Comparison of ENCODE assay signal across 22 cellular contexts in genomic region chr14:99196310-99196650, GRCh38.
DNase-seq lines count a peak whose midpoint lies in the region; ATAC-seq and TF ChIP-seq lines count a peak whose summit lies in the region.
"Had no signal": no experiment of that assay in that cellular context is flagged by ENCODE, and none has a peak within 500 bp of the region (broad histone marks: within the 10 kb centered on the region; RNA-seq: fewer than 3 reads in every experiment).

No MANE protein-coding gene starts in this region.

- no TSS peak for BruUV-seq in A673 (replicated peaks; lab: Mats Ljungman, UMichigan)

- TF ChIP-seq POLR2A in esophagus squamous epithelium (IDR thresholded peaks at IDR 0.05): no peak

- no peak for TF ChIP-seq CTCF in A673 (conservative IDR thresholded peaks at IDR 0.05; ENCODE audit: low read depth, low read length)
- TF ChIP-seq CTCF in esophagus squamous epithelium (IDR thresholded peaks at IDR 0.05): no peak

- intact Hi-C loops in activated CD4-positive, alpha-beta T cell treated with anti-CD3 and anti-CD28 coated beads for 36 hours (cut with DNase I, micrococcal nuclease): loop anchor here in 1 of 2 experiments (5.0 kb wide), 1 partner anchor 286 kb away; the partner anchor contains the start of genes CCNK and SETD3
- intact Hi-C loops in A673 (cut with micrococcal nuclease; ENCODE audit: unreplicated experiment) (loop anchor here (5.0 kb wide), 1 partner anchor 71 kb away; no protein-coding TSS in a partner anchor), esophagus squamous epithelium (cut with DNase I) (no loop called here)
- intact Hi-C loops in activated CD4-positive, alpha-beta memory T cell treated with anti-CD3 and anti-CD28 coated beads for 36 hours (cut with micrococcal nuclease): loop anchor here (2.0 to 10.0 kb wide), 3 partner anchors 17 to 1491 kb away; no protein-coding TSS in a partner anchor

- H3K27ac ChIP-seq in A673 (ENCODE audit: low read depth, low read length, poor library complexity, severe bottlenecking) (peak overlapping the region; percentile 15), esophagus squamous epithelium (peak overlapping the region in 1 of 4 donors; percentile 13)
- H3K27ac ChIP-seq: ascending aorta, epithelial cell of prostate, heart left ventricle, neutrophil, prostate gland, suprapubic skin had no signal

- peaks cover 96% of the 10 kb centered on the region for H3K4me1 ChIP-seq in A673 (ENCODE audit: insufficient read depth, low read length, poor library complexity, severe bottlenecking)
- H3K4me1 ChIP-seq in esophagus squamous epithelium: peaks cover 8 to 67% (median 12%) of the 10 kb centered on the region in 3 donors
- H3K4me1 ChIP-seq: Caco-2 had no signal

- no peaks in the 10 kb centered on the region for H3K9me3 Mint-ChIP-seq in activated CD4-positive, alpha-beta T cell treated with anti-CD3 and anti-CD28 coated beads for 36 hours (ENCODE audit: low read depth)
- H3K9me3 Mint-ChIP-seq in activated CD4-positive, alpha-beta memory T cell treated with anti-CD3 and anti-CD28 coated beads for 36 hours: no peaks in the 10 kb centered on the region
- no peaks in the 10 kb centered on the region for H3K9me3 Mint-ChIP-seq in central memory CD8-positive, alpha-beta T cell
- H3K9me3 Mint-ChIP-seq in stimulated activated naive B cell treated with anti-CD40 and anti-IgM and Interleukin-4, amounts not matched to agents 10 μg/mL and 1 μg/mL and 100 μg/mL, for 72 hours: no peaks in the 10 kb centered on the region

- WGBS in esophagus squamous epithelium, 2 donors: 83 to 94% methylated on average over 2 to 3 of the region's 5 CpGs

- no peak overlapping the region for H3K4me3 Mint-ChIP-seq in activated CD4-positive, alpha-beta T cell treated with anti-CD3 and anti-CD28 coated beads for 36 hours
- no peak overlapping the region for H3K4me3 Mint-ChIP-seq in activated CD4-positive, alpha-beta memory T cell treated with anti-CD3 and anti-CD28 coated beads for 36 hours
- peak overlapping the region; percentile 40 for H3K4me3 Mint-ChIP-seq in central memory CD8-positive, alpha-beta T cell
- no peak overlapping the region for H3K4me3 Mint-ChIP-seq in stimulated activated naive B cell treated with anti-CD40 and anti-IgM and Interleukin-4, amounts not matched to agents 10 μg/mL and 1 μg/mL and 100 μg/mL, for 72 hours

- peak overlapping the region; percentile 99 for H3K27ac Mint-ChIP-seq in activated CD4-positive, alpha-beta T cell treated with anti-CD3 and anti-CD28 coated beads for 36 hours
- H3K27ac Mint-ChIP-seq in activated CD4-positive, alpha-beta memory T cell treated with anti-CD3 and anti-CD28 coated beads for 36 hours: peak overlapping the region; percentile 83
- H3K27ac Mint-ChIP-seq in central memory CD8-positive, alpha-beta T cell (ENCODE audit: low read depth): peak overlapping the region; percentile 93
- no peak overlapping the region for H3K27ac Mint-ChIP-seq in stimulated activated naive B cell treated with anti-CD40 and anti-IgM and Interleukin-4, amounts not matched to agents 10 μg/mL and 1 μg/mL and 100 μg/mL, for 72 hours

- peaks cover 95% of the 10 kb centered on the region for H3K4me1 Mint-ChIP-seq in activated CD4-positive, alpha-beta T cell treated with anti-CD3 and anti-CD28 coated beads for 36 hours
- H3K4me1 Mint-ChIP-seq in activated CD4-positive, alpha-beta memory T cell treated with anti-CD3 and anti-CD28 coated beads for 36 hours (ENCODE audit: low read depth): peaks cover 98% of the 10 kb centered on the region
- H3K4me1 Mint-ChIP-seq in central memory CD8-positive, alpha-beta T cell: peaks cover 92% of the 10 kb centered on the region
- no peaks in the 10 kb centered on the region for H3K4me1 Mint-ChIP-seq in stimulated activated naive B cell treated with anti-CD40 and anti-IgM and Interleukin-4, amounts not matched to agents 10 μg/mL and 1 μg/mL and 100 μg/mL, for 72 hours

- CTCF ChIA-PET in activated CD4-positive, alpha-beta T cell treated with anti-CD3 and anti-CD28 coated beads for 36 hours (lab: Charles Lee): interaction anchor here (0.6 to 2.5 kb wide), 5 partner anchors 8 to 38 kb away, joined by 3 to 15 read pairs (median 6); no protein-coding TSS in a partner anchor
- CTCF ChIA-PET in A673 (lab: Charles Lee): no interaction called here
- CTCF ChIA-PET in activated CD4-positive, alpha-beta memory T cell treated with anti-CD3 and anti-CD28 coated beads for 36 hours (lab: Charles Lee): interaction anchor here (0.8 to 12.0 kb wide), 4 partner anchors 11 to 68 kb away, joined by 3 to 130 read pairs (median 4); no protein-coding TSS in a partner anchor

- POLR2A ChIA-PET in activated CD4-positive, alpha-beta T cell treated with anti-CD3 and anti-CD28 coated beads for 36 hours (lab: Charles Lee): interaction anchor here (0.8 to 1.4 kb wide), 3 partner anchors 45 to 69 kb away, joined by 3 read pairs; no protein-coding TSS in a partner anchor
- POLR2A ChIA-PET in A673 (lab: Charles Lee; ENCODE audit: low non-redundant PET): no interaction called here
- POLR2A ChIA-PET in activated CD4-positive, alpha-beta memory T cell treated with anti-CD3 and anti-CD28 coated beads for 36 hours (lab: Charles Lee): interaction anchor here (1.1 to 1.8 kb wide), 4 partner anchors 22 to 71 kb away, joined by 4 to 6 read pairs (median 4); no protein-coding TSS in a partner anchor

- ATAC-seq in activated CD4-positive, alpha-beta T cell treated with anti-CD3 and anti-CD28 coated beads for 36 hours: no peak
- ATAC-seq in central memory CD8-positive, alpha-beta T cell (replicated peaks; ENCODE audit: extremely low read depth, poor library complexity, severe bottlenecking): no peak
- no peak for ATAC-seq in stimulated activated naive B cell treated with anti-CD40 and anti-IgM and Interleukin-4, amounts not matched to agents 10 μg/mL and 1 μg/mL and 100 μg/mL, for 72 hours (replicated peaks)
- ATAC-seq in HG03280 (IDR thresholded peaks at IDR 0.05; ENCODE audit: unreplicated experiment): no peak
- ATAC-seq: heart left ventricle had no signal

- H3K4me3 ChIP-seq in A673 (ENCODE audit: low read depth, low read length, poor library complexity, severe bottlenecking) (no peak overlapping the region), esophagus squamous epithelium (no peak overlapping the region)
- H3K4me3 ChIP-seq: ascending aorta, dorsolateral prefrontal cortex, heart left ventricle, prostate gland, suprapubic skin had no signal

- H3K9me3 ChIP-seq in A673 (ENCODE audit: low read depth, low read length, poor library complexity, severe bottlenecking): no peaks in the 10 kb centered on the region
- H3K9me3 ChIP-seq in esophagus squamous epithelium: no peaks in the 10 kb centered on the region
- H3K9me3 ChIP-seq: ascending aorta, Caco-2, heart left ventricle, neutrophil, prostate gland, suprapubic skin had no signal

- peaks cover 44% of the 10 kb centered on the region for H3K36me3 ChIP-seq in A673 (ENCODE audit: insufficient read depth, low read length, poor library complexity, severe bottlenecking)
- H3K36me3 ChIP-seq in esophagus squamous epithelium: peaks cover 0 to 5% (median 0%) of the 10 kb centered on the region in 3 donors
- H3K36me3 ChIP-seq: ascending aorta, heart left ventricle, neutrophil, prostate gland, suprapubic skin had no signal

- no peaks in the 10 kb centered on the region for H3K27me3 Mint-ChIP-seq in activated CD4-positive, alpha-beta T cell treated with anti-CD3 and anti-CD28 coated beads for 36 hours
- H3K27me3 Mint-ChIP-seq in activated CD4-positive, alpha-beta memory T cell treated with anti-CD3 and anti-CD28 coated beads for 36 hours: no peaks in the 10 kb centered on the region
- H3K27me3 Mint-ChIP-seq in central memory CD8-positive, alpha-beta T cell: no peaks in the 10 kb centered on the region
- peaks cover 0 to 7% of the 10 kb centered on the region in 2 donors for H3K27me3 Mint-ChIP-seq in stimulated activated naive B cell treated with anti-CD40 and anti-IgM and Interleukin-4, amounts not matched to agents 10 μg/mL and 1 μg/mL and 100 μg/mL, for 72 hours

- H3K27me3 ChIP-seq in A673 (replicated peaks; ENCODE audit: insufficient read depth, low read depth, low read length, poor library complexity) (no peaks in the 10 kb centered on the region), esophagus squamous epithelium (peaks cover 0 to 4% (median 0%) of the 10 kb centered on the region in 4 donors)
- H3K27me3 ChIP-seq: ascending aorta, suprapubic skin had no signal

- H3K36me3 Mint-ChIP-seq in activated CD4-positive, alpha-beta T cell treated with anti-CD3 and anti-CD28 coated beads for 36 hours (ENCODE audit: low read depth): peaks cover 75% of the 10 kb centered on the region
- H3K36me3 Mint-ChIP-seq in activated CD4-positive, alpha-beta memory T cell treated with anti-CD3 and anti-CD28 coated beads for 36 hours: peaks cover 39% of the 10 kb centered on the region
- peaks cover 55% of the 10 kb centered on the region for H3K36me3 Mint-ChIP-seq in central memory CD8-positive, alpha-beta T cell (ENCODE audit: insufficient read depth)
- no peaks in the 10 kb centered on the region for H3K36me3 Mint-ChIP-seq in stimulated activated naive B cell treated with anti-CD40 and anti-IgM and Interleukin-4, amounts not matched to agents 10 μg/mL and 1 μg/mL and 100 μg/mL, for 72 hours

- no peak for DNase-seq in activated CD4-positive, alpha-beta T cell treated with anti-CD3 and anti-CD28 coated beads for 36 hours
- DNase-seq in activated CD4-positive, alpha-beta T cell treated with anti-CD3 and anti-CD28 coated beads, Interleukin-2, amount 50 U/mL, for 1 hour: no peak
- DNase-seq in A673 (ENCODE audit: low spot score) (no peak), esophagus squamous epithelium (lab: John Stamatoyannopoulos, UW) (no peak)
- no peak for DNase-seq in activated CD4-positive, alpha-beta memory T cell treated with anti-CD3 and anti-CD28 coated beads for 36 hours
- no peak for DNase-seq in central memory CD8-positive, alpha-beta T cell (ENCODE audit: low spot score in 2 of 2)
- DNase-seq in stimulated activated naive B cell treated with anti-CD40 and anti-IgM and Interleukin-4, amounts not matched to agents 10 μg/mL and 1 μg/mL and 100 μg/mL, for 72 hours: no peak
- DNase-seq: activated CD8-positive, alpha-beta memory T cell treated with anti-CD3 and anti-CD28 coated beads for 24 hours; activated gamma-delta T cell; Caco-2; DND-41; heart left ventricle; mammary epithelial cell; NCI-H526 treated with DMSO at 0.1 percent for 48 hours; T-helper 9 cell had no signal
